ENCODE assay signal across 23 cellular contexts in genomic region chr6:132070356-132070755, GRCh38.
A peak's percentile ranks its signal among the peaks of the same experiment; 100 is the strongest.
DNase-seq lines count a peak whose midpoint lies in the region; ATAC-seq and TF ChIP-seq lines count a peak whose summit lies in the region.
"Had no signal": no experiment of that assay in that cellular context is flagged by ENCODE, and none has a peak within 500 bp of the region (broad histone marks: within the 10 kb centered on the region; RNA-seq: fewer than 3 reads in every experiment).

No MANE protein-coding gene starts in this region.

- peak; percentile 72 for DNase-seq in DMS153 (lab: John Stamatoyannopoulos, UW)
- DNase-seq in DMS153 treated with DMSO at 0.1 percent for 48 hours (lab: John Stamatoyannopoulos, UW; ENCODE audit: unreplicated experiment): no peak
- peak; percentile 33 for DNase-seq in NCI-H774 (lab: John Stamatoyannopoulos, UW)
- peak; percentile 37 to 47 for DNase-seq in foreskin keratinocyte
- DNase-seq in renal cortical epithelial cell (ENCODE audit: low read depth): peak; percentile 81
- no peak for DNase-seq in NCI-H187 treated with DMSO at 0.1 percent for 48 hours (lab: John Stamatoyannopoulos, UW)
- DNase-seq in activated gamma-delta T cell (lab: John Stamatoyannopoulos, UW): no peak
- DNase-seq in NCI-H2227 (lab: John Stamatoyannopoulos, UW; ENCODE audit: unreplicated experiment): no peak
- DNase-seq: activated CD4-positive, CD25-positive, alpha-beta regulatory T cell treated with anti-CD3 and anti-CD28 coated beads, Interleukin-2, amount 50 U/mL, for 72 hours; activated CD8-positive, alpha-beta memory T cell treated with anti-CD3 and anti-CD28 coated beads for 24 hours; activated naive CD4-positive, alpha-beta T cell treated with anti-CD3 and anti-CD28 coated beads, Interleukin-2, amount 50 U/mL, for 16 hours; activated T-cell treated with anti-CD3 and anti-CD28 coated beads, Interleukin-2, amount 50 U/mL, for 48 hours; Calu3; effector memory CD4-positive, alpha-beta T cell; GM23248; NCI-H2081; NCI-H510A; occipital lobe; upper lobe of right lung had no signal

- ATAC-seq in foreskin keratinocyte: peak; percentile 42
- ATAC-seq: upper lobe of right lung had no signal

- H3K4me1 ChIP-seq in foreskin keratinocyte: peaks cover 11% of the 10 kb centered on the region
- H3K4me1 ChIP-seq: ascending aorta, right atrium auricular region, upper lobe of right lung had no signal

- TF ChIP-seq CTCF in foreskin keratinocyte (conservative IDR thresholded peaks at IDR 0.05): no peak

- no peaks in the 10 kb centered on the region for H3K27me3 ChIP-seq in foreskin keratinocyte
- H3K27me3 ChIP-seq: ascending aorta, right atrium auricular region, upper lobe of right lung had no signal

- H3K27ac ChIP-seq in foreskin keratinocyte: no peak overlapping the region
- H3K27ac ChIP-seq: 22Rv1, ascending aorta, GM23248, RWPE1, upper lobe of right lung had no signal

Comparison
In these comparisons a context has a peak if more than half of its experiments do, and no peak if none do; other contexts are left out.
1. DNase-seq: peak in DMS153 (single experiment), NCI-H774 (single experiment), foreskin keratinocyte (2 of 2) and renal cortical epithelial cell (single experiment); none in DMS153 treated with DMSO at 0.1 percent for 48 hours (single experiment), NCI-H187 treated with DMSO at 0.1 percent for 48 hours (single experiment), activated gamma-delta T cell (single experiment) and NCI-H2227 (single experiment).